8 cellular contexts compared by ENCODE assay signal in genomic region chr11:66958956-66959274, GRCh38. TPM values are rescaled to one million over a fixed set of nuclear protein-coding genes. Genes with fewer than 3 reads are reported as not detected.
DNase-seq lines count a peak whose midpoint lies in the region; ATAC-seq and TF ChIP-seq lines count a peak whose summit lies in the region.

No MANE protein-coding gene starts in this region.

- H3K36me3 ChIP-seq in cardiac muscle cell (no peaks in the 10 kb centered on the region), lower lobe of right lung (no peaks in the 10 kb centered on the region), transverse colon (no peaks in the 10 kb centered on the region)

- intact Hi-C loops in Right ventricle myocardium superior (cut with DNase I) (no loop called here), lower lobe of right lung (cut with DNase I) (no loop called here), transverse colon (cut with DNase I; ENCODE audit: low total_unique reads) (no loop called here)

- in situ Hi-C loops in astrocyte of the cerebellum (cut with HindIII; ENCODE audit: low sequenced_read_pairs): no loop called here
- in situ Hi-C loops in transverse colon (cut with MboI; ENCODE audit: low pct_ligation_motif_present in 1 of 4, low pct_unique_long_range_greater_than_20kb in 1 of 4, low sequenced_read_pairs in 3 of 4): no loop called here

- 40% methylated on average over 10 of the region's 10 CpGs; no CpG with 5 or more reads in 1 of the 2 donors for WGBS in transverse colon (ENCODE audit: low coverage in 1 of 2), 2 donors

- no peak for ATAC-seq in Right ventricle myocardium superior (ENCODE audit: poor library complexity)
- ATAC-seq in lower lobe of right lung: no peak
- ATAC-seq in GM18502 (IDR thresholded peaks at IDR 0.05; ENCODE audit: poor library complexity, unreplicated experiment): no peak
- ATAC-seq in HG03280 (IDR thresholded peaks at IDR 0.05; ENCODE audit: unreplicated experiment): no peak

- TF ChIP-seq POLR2A in transverse colon (IDR thresholded peaks at IDR 0.05): no peak

- no peaks in the 10 kb centered on the region for H3K9me3 ChIP-seq in cardiac muscle cell (ENCODE audit: low read depth)
- no peaks in the 10 kb centered on the region for H3K9me3 ChIP-seq in lower lobe of right lung
- no peaks in the 10 kb centered on the region for H3K9me3 ChIP-seq in transverse colon

- no peak for TF ChIP-seq EP300 in transverse colon (IDR thresholded peaks at IDR 0.05; ENCODE audit: low read depth)

- peak overlapping the region; percentile 82 for H3K27ac ChIP-seq in cardiac muscle cell
- H3K27ac ChIP-seq in lower lobe of right lung: peak overlapping the region; percentile 72
- peak overlapping the region; percentile 55 to 91 (median 83) for H3K27ac ChIP-seq in transverse colon

- TF ChIP-seq CTCF in cardiac muscle cell (IDR thresholded peaks at IDR 0.05; ENCODE audit: low read depth, low read length): no peak
- TF ChIP-seq CTCF in astrocyte of the cerebellum (IDR thresholded peaks at IDR 0.05; ENCODE audit: low read depth, low read length, missing control alignments): no peak
- no peak for TF ChIP-seq CTCF in lower lobe of right lung (IDR thresholded peaks at IDR 0.05)
- no peak for TF ChIP-seq CTCF in transverse colon (IDR thresholded peaks at IDR 0.05)

- H3K4me1 ChIP-seq in cardiac muscle cell (ENCODE audit: low read depth) (peaks cover 7% of the 10 kb centered on the region), lower lobe of right lung (peaks cover 14% of the 10 kb centered on the region), transverse colon (peaks cover 9 to 27% (median 14%) of the 10 kb centered on the region in 4 donors)

- peak overlapping the region; percentile 23 for H3K4me3 ChIP-seq in cardiac muscle cell
- H3K4me3 ChIP-seq in astrocyte of the cerebellum (ENCODE audit: low read depth, low read length): peak overlapping the region; percentile 27
- H3K4me3 ChIP-seq in lower lobe of right lung: peak overlapping the region; percentile 72
- peak overlapping the region in 2 of 4 donors; percentile 6 to 59 for H3K4me3 ChIP-seq in transverse colon

- DNase-seq in cardiac muscle cell (ENCODE audit: low read depth in 1 of 2, low spot score in 1 of 2) (no peak), Right ventricle myocardium superior (no peak), astrocyte of the cerebellum (ENCODE audit: low read depth) (no peak), lower lobe of right lung (no peak), transverse colon (no peak), NCI-H1436 (lab: John Stamatoyannopoulos, UW) (no peak)

- H3K27me3 ChIP-seq in cardiac muscle cell (no peaks in the 10 kb centered on the region), lower lobe of right lung (ENCODE audit: low read depth) (no peaks in the 10 kb centered on the region), transverse colon (no peaks in the 10 kb centered on the region)

RNA-seq across cellular contexts. Expression of gene PC, which starts 0.7 kb away (rescaled TPM):
- 20.5 and 21.5 TPM in 2 replicates for total RNA-seq in cardiac muscle cell
- 24.1 and 30.7 TPM in 2 replicates for polyA plus RNA-seq in cardiac muscle cell
- 8.6 TPM for total RNA-seq in Right ventricle myocardium superior
- total RNA-seq in lower lobe of right lung: 14.7 TPM
- 100 to 1,000 TPM in 1 of 4 donors, 10 to 100 TPM in 3; 14.9 to 246 (median 38.1) TPM for total RNA-seq in transverse colon

RNA-seq across cellular contexts. Expression of gene C11orf86, which starts 16.2 kb away (rescaled TPM):
- total RNA-seq in cardiac muscle cell (not detected in 2 replicates), Right ventricle myocardium superior (not detected), lower lobe of right lung (not detected), transverse colon (10 to 100 TPM in 3 of 4 donors, not detected in 1; 21.0 to 88.3 (median 56.1) TPM)
- polyA plus RNA-seq in cardiac muscle cell: not detected in 2 replicates
